In genomic region chr4:109433281-109434006, GRCh38 we compare ENCODE assay signal across 1 cellular context.
TF ChIP-seq lines count a peak whose summit lies in the region.

SEC24B (plus strand) TSS chr4:109433815; CDS start chr4:109433870, 55 bp downstream.

TF ChIP-seq in H1, 55 proteins besides CTCF, POLR2A, EP300 and RAD21 (continued from another document):
- peak; percentile 78 for TF ChIP-seq ASH2L (IDR thresholded peaks at IDR 0.05; ENCODE audit: low read length)
- peak; percentile 90 for TF ChIP-seq BACH1 (IDR thresholded peaks at IDR 0.05; ENCODE audit: low read length)
- TF ChIP-seq RFX5 (IDR thresholded peaks at IDR 0.05; ENCODE audit: borderline replicate concordance, low read depth, low read length), result no peak
- no peak for TF ChIP-seq HDAC6 (IDR thresholded peaks at IDR 0.05; ENCODE audit: low read depth, low read length)
- TF ChIP-seq KDM1A (IDR thresholded peaks at IDR 0.05; ENCODE audit: borderline replicate concordance, low read length), result no peak
- no peak for TF ChIP-seq CHD1 (IDR thresholded peaks at IDR 0.05; ENCODE audit: low read depth, low read length)
- TF ChIP-seq GABPA (IDR thresholded peaks at IDR 0.05; ENCODE audit: borderline replicate concordance, insufficient read depth, low read length), result peak; percentile 71; the same call in 1 of the 2 replicates
- TF ChIP-seq RBBP5 (IDR thresholded peaks at IDR 0.05; ENCODE audit: borderline replicate concordance, low read depth, low read length), result peak; percentile 89
- 0 out of 2 replicates have a peak, but pooled peaks have one; percentile 46 for TF ChIP-seq TCF12 (IDR thresholded peaks at IDR 0.05; ENCODE audit: low read depth, low read length)
- peak; percentile 69 for TF ChIP-seq KDM4A (IDR thresholded peaks at IDR 0.05; ENCODE audit: low read depth, low read length, severe bottlenecking)
- peak; percentile 75 for TF ChIP-seq TBP (IDR thresholded peaks at IDR 0.05; ENCODE audit: low read depth, low read length)
- no peak for TF ChIP-seq EGR1 (IDR thresholded peaks at IDR 0.05; ENCODE audit: borderline replicate concordance, low read depth, low read length)
- no peak for TF ChIP-seq JUND (IDR thresholded peaks at IDR 0.05; ENCODE audit: low read length)
- TF ChIP-seq PHF8 (conservative IDR thresholded peaks at IDR 0.05; ENCODE audit: low read depth, low read length), result peak; percentile 64; the same call in 1 of the 2 replicates
- TF ChIP-seq YY1 (IDR thresholded peaks at IDR 0.05; ENCODE audit: low read depth, low read length), result no peak
- TF ChIP-seq HDAC2 (IDR thresholded peaks at IDR 0.05; ENCODE audit: borderline replicate concordance in 1 of 2, low read depth in 2 of 2, low read length in 2 of 2), result peak; percentile 95 to 96
- peak in 1 of 2 experiments; percentile 76; a peak in 3 of 4 replicates for TF ChIP-seq SIN3A (conservative IDR thresholded peaks at IDR 0.05 in 1 of 2, IDR thresholded peaks at IDR 0.05 in 1 of 2; ENCODE audit: low read depth in 1 of 2, low read length in 2 of 2)
- TF ChIP-seq TAF1 (IDR thresholded peaks at IDR 0.05; ENCODE audit: low read depth, low read length), result peak; percentile 75; the same call in 1 of the 2 replicates
- 0 out of 2 replicates have a peak, but pooled peaks have one; percentile 26 for TF ChIP-seq E2F6 (IDR thresholded peaks at IDR 0.05)
- peak; percentile 83 for TF ChIP-seq CREB1 (IDR thresholded peaks at IDR 0.05)
- TF ChIP-seq MAX (IDR thresholded peaks at IDR 0.05), result peak; percentile 81
